8 cellular contexts compared by ENCODE assay signal in the genomic region with DNA sequence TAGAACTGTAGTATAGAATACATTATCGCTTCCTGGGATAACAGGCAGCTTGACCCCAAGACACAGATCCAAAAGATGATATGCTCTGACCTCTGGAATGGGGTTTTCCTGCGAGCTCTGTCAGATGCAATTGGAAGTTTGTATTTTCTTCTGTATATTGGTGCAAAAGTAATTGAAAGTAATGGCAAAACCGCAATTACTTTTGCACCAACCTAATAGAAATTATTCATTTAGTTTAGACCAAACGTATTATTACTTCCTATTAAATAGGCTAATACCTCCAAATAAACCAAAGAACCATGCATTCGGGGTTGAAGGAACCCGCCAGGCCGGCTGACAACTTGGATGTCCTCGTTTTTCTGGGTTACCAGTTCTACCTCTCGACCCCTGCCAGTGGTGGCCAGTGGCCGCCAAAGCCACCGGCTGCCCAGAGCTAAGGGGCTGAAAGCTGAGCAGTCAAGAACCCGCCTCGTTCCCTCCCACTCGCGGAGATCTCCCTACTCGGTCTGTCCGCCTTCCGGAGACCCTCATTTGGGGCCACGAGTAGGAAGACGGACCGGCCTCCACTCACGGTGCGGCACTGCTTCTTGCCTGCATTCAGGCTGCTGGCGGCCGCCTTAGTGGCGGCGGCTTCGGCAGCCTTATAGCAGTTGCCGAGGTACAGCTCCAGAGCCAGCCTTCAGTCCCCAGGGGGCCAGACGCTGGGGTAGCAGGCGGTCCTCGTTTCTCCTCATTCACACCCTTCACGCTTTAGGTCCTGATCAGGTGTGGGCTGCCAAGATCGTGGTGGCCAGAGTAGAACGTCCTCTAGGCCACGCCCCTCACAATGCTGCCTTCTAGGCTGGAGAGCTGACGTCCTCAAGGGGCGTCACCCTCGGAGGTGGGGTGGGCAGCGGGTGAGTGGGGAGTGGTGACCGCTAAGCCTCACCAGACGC.
A peak's percentile ranks its signal among the peaks of the same experiment; 100 is the strongest.
DNase-seq lines count a peak whose midpoint lies in the region; ATAC-seq and TF ChIP-seq lines count a peak whose summit lies in the region.

No MANE protein-coding gene starts in this region.

- no peak for TF ChIP-seq CTCF in BE2C (IDR thresholded peaks at IDR 0.05; ENCODE audit: low read depth, low read length)
- no peak for TF ChIP-seq CTCF in retinal pigment epithelial cell (conservative IDR thresholded peaks at IDR 0.05; ENCODE audit: low read depth, low read length)

- no peaks in the 10 kb centered on the region for H3K36me3 Mint-ChIP-seq in activated naive CD8-positive, alpha-beta T cell treated with anti-CD3 and anti-CD28 coated beads, Interleukin-2, amount 10 ng/mL, durations not matched to agents 7 days and 5 days
- H3K36me3 Mint-ChIP-seq in activated T-cell treated with anti-CD3 and anti-CD28 coated beads, Interleukin-2, amount 50 U/mL, for 4 hours (ENCODE audit: insufficient read depth), result no peaks in the 10 kb centered on the region

- H3K36me3 ChIP-seq in BE2C, result no peaks in the 10 kb centered on the region
- H3K36me3 ChIP-seq in HUES6 (ENCODE audit: control insufficient read depth, insufficient read depth, low read length), result no peaks in the 10 kb centered on the region

- H3K9ac ChIP-seq in HUES6 (ENCODE audit: low read length), result no peak overlapping the region

- peak overlapping the region; percentile 58 for H3K4me3 ChIP-seq in BE2C (ENCODE audit: low read depth, low read length)
- H3K4me3 ChIP-seq in HUES6 (ENCODE audit: low read depth, low read length), result peak overlapping the region; percentile 54
- peak overlapping the region; percentile 46 for H3K4me3 ChIP-seq in retinal pigment epithelial cell (ENCODE audit: low read length)

- H3K9me3 ChIP-seq in BE2C, result no peaks in the 10 kb centered on the region
- H3K9me3 ChIP-seq in HUES6 (ENCODE audit: control insufficient read depth, insufficient read depth, low read depth, low read length), result no peaks in the 10 kb centered on the region

- H3K4me1 ChIP-seq in BE2C (no peaks in the 10 kb centered on the region), HUES6 (ENCODE audit: control insufficient read depth, insufficient read depth, low read length) (no peaks in the 10 kb centered on the region)

- no peaks in the 10 kb centered on the region for H3K9me3 Mint-ChIP-seq in activated naive CD8-positive, alpha-beta T cell treated with anti-CD3 and anti-CD28 coated beads, Interleukin-2, amount 10 ng/mL, durations not matched to agents 7 days and 5 days
- no peaks in the 10 kb centered on the region for H3K9me3 Mint-ChIP-seq in activated T-cell treated with anti-CD3 and anti-CD28 coated beads, Interleukin-2, amount 50 U/mL, for 4 hours

- POLR2A ChIA-PET in activated naive CD8-positive, alpha-beta T cell treated with anti-CD3 and anti-CD28 coated beads, Interleukin-2, amount 10 ng/mL, durations not matched to agents 7 days and 5 days (lab: Charles Lee), result no interaction called here

- DNase-seq in BE2C (peak; percentile 65), hepatic stellate cell (ENCODE audit: low spot score) (peak; percentile 14), retinal pigment epithelial cell (ENCODE audit: low read depth) (peak; percentile 4), KG1 (lab: John Stamatoyannopoulos, UW) (no peak)
- DNase-seq in activated naive CD8-positive, alpha-beta T cell treated with anti-CD3 and anti-CD28 coated beads, Interleukin-2, amount 10 ng/mL, durations not matched to agents 7 days and 5 days, result no peak
- DNase-seq in activated T-cell treated with anti-CD3 and anti-CD28 coated beads, Interleukin-2, amount 50 U/mL, for 4 hours, result no peak

- H3K27me3 Mint-ChIP-seq in activated naive CD8-positive, alpha-beta T cell treated with anti-CD3 and anti-CD28 coated beads, Interleukin-2, amount 10 ng/mL, durations not matched to agents 7 days and 5 days, result peaks cover 2% of the 10 kb centered on the region
- H3K27me3 Mint-ChIP-seq in activated T-cell treated with anti-CD3 and anti-CD28 coated beads, Interleukin-2, amount 50 U/mL, for 4 hours (ENCODE audit: low read depth), result peaks cover 5% of the 10 kb centered on the region

- ATAC-seq in activated naive CD8-positive, alpha-beta T cell treated with anti-CD3 and anti-CD28 coated beads, Interleukin-2, amount 10 ng/mL, durations not matched to agents 7 days and 5 days (ENCODE audit: low read depth), result no peak
- no peak for ATAC-seq in GM21737 (IDR thresholded peaks at IDR 0.05; ENCODE audit: unreplicated experiment)
- ATAC-seq in activated T-cell treated with anti-CD3 and anti-CD28 coated beads, Interleukin-2, amount 50 U/mL, for 4 hours, result no peak

- H3K27ac Mint-ChIP-seq in activated naive CD8-positive, alpha-beta T cell treated with anti-CD3 and anti-CD28 coated beads, Interleukin-2, amount 10 ng/mL, durations not matched to agents 7 days and 5 days, result no peak overlapping the region

- H3K27me3 ChIP-seq in BE2C (no peaks in the 10 kb centered on the region), HUES6 (ENCODE audit: control insufficient read depth, insufficient read depth, low read length) (no peaks in the 10 kb centered on the region)

- no peaks in the 10 kb centered on the region for H3K4me1 Mint-ChIP-seq in activated naive CD8-positive, alpha-beta T cell treated with anti-CD3 and anti-CD28 coated beads, Interleukin-2, amount 10 ng/mL, durations not matched to agents 7 days and 5 days
- peaks cover 3% of the 10 kb centered on the region for H3K4me1 Mint-ChIP-seq in activated T-cell treated with anti-CD3 and anti-CD28 coated beads, Interleukin-2, amount 50 U/mL, for 4 hours (ENCODE audit: low read depth)

- peak overlapping the region; percentile 37 for H3K4me3 Mint-ChIP-seq in activated naive CD8-positive, alpha-beta T cell treated with anti-CD3 and anti-CD28 coated beads, Interleukin-2, amount 10 ng/mL, durations not matched to agents 7 days and 5 days
- no peak overlapping the region for H3K4me3 Mint-ChIP-seq in activated T-cell treated with anti-CD3 and anti-CD28 coated beads, Interleukin-2, amount 50 U/mL, for 4 hours

- no peak overlapping the region for H3K27ac ChIP-seq in HUES6 (ENCODE audit: low read depth, low read length)

Comparison
In these comparisons a context has a peak if more than half of its experiments do, and no peak if none do; other contexts are left out.
1. DNase-seq: peak in BE2C (single experiment), hepatic stellate cell (single experiment) and retinal pigment epithelial cell (single experiment); none in activated naive CD8-positive, alpha-beta T cell treated with anti-CD3 and anti-CD28 coated beads, Interleukin-2, amount 10 ng/mL, durations not matched to agents 7 days and 5 days (single experiment), KG1 (single experiment) and activated T-cell treated with anti-CD3 and anti-CD28 coated beads, Interleukin-2, amount 50 U/mL, for 4 hours (single experiment).
2. Peak in every context shown above with its lines, with median percentiles within 50 percentile points of each other: H3K4me3 ChIP-seq.